Comparison of ENCODE assay signal across 1 cellular context in genomic region chr20:37543828-37544227, GRCh38.
TF ChIP-seq lines count a peak whose summit lies in the region.

No MANE protein-coding gene starts in this region.

TF ChIP-seq in SK-N-SH treated with all-trans-retinoic acid at 6 μM for 48 hours, 23 proteins besides CTCF, POLR2A, EP300 and RAD21 (continued from another document):
- TF ChIP-seq, protein P1, sequence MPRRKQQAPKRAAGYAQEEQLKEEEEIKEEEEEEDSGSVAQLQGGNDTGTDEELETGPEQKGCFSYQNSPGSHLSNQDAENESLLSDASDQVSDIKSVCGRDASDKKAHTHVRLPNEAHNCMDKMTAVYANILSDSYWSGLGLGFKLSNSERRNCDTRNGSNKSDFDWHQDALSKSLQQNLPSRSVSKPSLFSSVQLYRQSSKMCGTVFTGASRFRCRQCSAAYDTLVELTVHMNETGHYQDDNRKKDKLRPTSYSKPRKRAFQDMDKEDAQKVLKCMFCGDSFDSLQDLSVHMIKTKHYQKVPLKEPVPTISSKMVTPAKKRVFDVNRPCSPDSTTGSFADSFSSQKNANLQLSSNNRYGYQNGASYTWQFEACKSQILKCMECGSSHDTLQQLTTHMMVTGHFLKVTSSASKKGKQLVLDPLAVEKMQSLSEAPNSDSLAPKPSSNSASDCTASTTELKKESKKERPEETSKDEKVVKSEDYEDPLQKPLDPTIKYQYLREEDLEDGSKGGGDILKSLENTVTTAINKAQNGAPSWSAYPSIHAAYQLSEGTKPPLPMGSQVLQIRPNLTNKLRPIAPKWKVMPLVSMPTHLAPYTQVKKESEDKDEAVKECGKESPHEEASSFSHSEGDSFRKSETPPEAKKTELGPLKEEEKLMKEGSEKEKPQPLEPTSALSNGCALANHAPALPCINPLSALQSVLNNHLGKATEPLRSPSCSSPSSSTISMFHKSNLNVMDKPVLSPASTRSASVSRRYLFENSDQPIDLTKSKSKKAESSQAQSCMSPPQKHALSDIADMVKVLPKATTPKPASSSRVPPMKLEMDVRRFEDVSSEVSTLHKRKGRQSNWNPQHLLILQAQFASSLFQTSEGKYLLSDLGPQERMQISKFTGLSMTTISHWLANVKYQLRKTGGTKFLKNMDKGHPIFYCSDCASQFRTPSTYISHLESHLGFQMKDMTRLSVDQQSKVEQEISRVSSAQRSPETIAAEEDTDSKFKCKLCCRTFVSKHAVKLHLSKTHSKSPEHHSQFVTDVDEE (CRISPR knock-in tag; IDR thresholded peaks at IDR 0.05), result no peak
- TF ChIP-seq ESRRG (CRISPR knock-in tag; IDR thresholded peaks at IDR 0.05) (no peak), ARNTL (CRISPR knock-in tag; IDR thresholded peaks at IDR 0.05; ENCODE audit: borderline replicate concordance, low read depth) (no peak), GLIS3 (CRISPR knock-in tag; IDR thresholded peaks at IDR 0.05) (no peak), TCF4 (CRISPR knock-in tag; IDR thresholded peaks at IDR 0.05; ENCODE audit: borderline replicate concordance) (no peak), RARB (CRISPR knock-in tag; IDR thresholded peaks at IDR 0.05) (no peak), ISL1 (CRISPR knock-in tag; IDR thresholded peaks at IDR 0.05) (no peak)
